Comparison of ENCODE assay signal across 6 cellular contexts in genomic region chr3:40477671-40478070, GRCh38. TPM values are rescaled to one million over a fixed set of nuclear protein-coding genes. Genes with fewer than 3 reads are reported as not detected.
DNase-seq lines count a peak whose midpoint lies in the region; ATAC-seq and TF ChIP-seq lines count a peak whose summit lies in the region.

No MANE protein-coding gene starts in this region.

- no peak overlapping the region for H2BK120ac ChIP-seq in IMR-90 (ENCODE audit: low read depth, low read length)

- CTCF ChIA-PET in IMR-90 (lab: Yijun Ruan, JAX): no interaction called here

- no peak overlapping the region for H2AK5ac ChIP-seq in IMR-90 (ENCODE audit: low read depth, low read length)

- TF ChIP-seq CTCF in IMR-90 (conservative IDR thresholded peaks at IDR 0.05; ENCODE audit: low read depth, low read length) (no peak), ovary (IDR thresholded peaks at IDR 0.05) (no peak), GM13976 (IDR thresholded peaks at IDR 0.05; ENCODE audit: borderline replicate concordance, control extremely low read depth, extremely low read depth, insufficient read depth, missing control alignments) (no peak)

- no peak for TF ChIP-seq POLR2A in IMR-90 (IDR thresholded peaks at IDR 0.05; ENCODE audit: low read depth, low read length)
- TF ChIP-seq POLR2A in ovary (IDR thresholded peaks at IDR 0.05): no peak

- H2AFZ ChIP-seq in IMR-90 (replicated peaks; ENCODE audit: low read length, poor library complexity): peak overlapping the region; percentile 18

- H2BK5ac ChIP-seq in IMR-90 (ENCODE audit: low read depth, low read length, poor library complexity, severe bottlenecking): no peak overlapping the region

- dilution Hi-C loops in IMR-90 (cut with HindIII; ENCODE audit: low sequenced_read_pairs, unreplicated experiment): no loop called here

- peaks cover 8 to 11% of the 10 kb centered on the region in 2 experiments; a peak in 3 of 4 replicates for H3K79me1 ChIP-seq in IMR-90 (ENCODE audit: low read depth in 1 of 2, low read length in 2 of 2)

- H3K4ac ChIP-seq in IMR-90 (ENCODE audit: low read depth, low read length): no peak overlapping the region

- H3K27me3 ChIP-seq in IMR-90 (ENCODE audit: control insufficient read depth, insufficient read depth, low read length) (no peaks in the 10 kb centered on the region), ovary (no peaks in the 10 kb centered on the region)

- intact Hi-C loops in IMR-90 (cut with micrococcal nuclease) (loop anchor here (1.0 kb wide), 1 partner anchor 47 kb away; the partner anchor contains the start of gene ZNF621), ovary (cut with DNase I) (no loop called here)

- H3K9ac ChIP-seq in IMR-90 (ENCODE audit: low read depth, low read length): peak overlapping the region; percentile 84

- H2BK15ac ChIP-seq in IMR-90 (ENCODE audit: low read depth, low read length): no peak overlapping the region

- DNase-seq in IMR-90: no peak
- peak; percentile 29 for DNase-seq in cerebellum (ENCODE audit: low spot score)
- no peak for DNase-seq in ovary
- DNase-seq in activated CD4-positive, CD25-positive, alpha-beta regulatory T cell treated with anti-CD3 and anti-CD28 coated beads, Interleukin-2, amount 50 U/mL, for 72 hours: no peak
- DNase-seq in GM13976 (ENCODE audit: low spot score): no peak
- DNase-seq in NCI-H1417 treated with DMSO at 0.1 percent for 48 hours (lab: John Stamatoyannopoulos, UW): no peak

- H3K36me3 ChIP-seq in IMR-90 (ENCODE audit: control insufficient read depth, insufficient read depth, low read length): peaks cover 6% of the 10 kb centered on the region
- H3K36me3 ChIP-seq in ovary: no peaks in the 10 kb centered on the region

- H2BK20ac ChIP-seq in IMR-90 (ENCODE audit: low read depth, low read length): no peak overlapping the region

- in situ Hi-C loops in IMR-90 (cut with MboI; ENCODE audit: low sequenced_read_pairs) (no loop called here), GM13976 (cut with MboI; ENCODE audit: low sequenced_read_pairs, unreplicated experiment) (no loop called here)

- H4K20me1 ChIP-seq in IMR-90 (ENCODE audit: insufficient read depth, low read length): no peaks in the 10 kb centered on the region

- H3K4me3 ChIP-seq in IMR-90 (ENCODE audit: insufficient read depth, low read depth, low read length): peak overlapping the region; percentile 70
- H3K4me3 ChIP-seq in ovary: peak overlapping the region; percentile 96

- no peaks in the 10 kb centered on the region for H3K9me3 ChIP-seq in IMR-90 (ENCODE audit: control insufficient read depth, insufficient read depth, low read length)
- H3K9me3 ChIP-seq in ovary: no peaks in the 10 kb centered on the region

- H3K9me1 ChIP-seq in IMR-90 (ENCODE audit: insufficient read depth, low read length): peaks cover 9% of the 10 kb centered on the region

- POLR2A ChIA-PET in IMR-90 (lab: Charles Lee; ENCODE audit: unreplicated experiment): no interaction called here

- ATAC-seq in IMR-90 (ENCODE audit: low read depth): no peak

- no peak overlapping the region for H2AK9ac ChIP-seq in IMR-90 (replicated peaks; ENCODE audit: low read depth, low read length, poor library complexity)

- peak overlapping the region; percentile 26 for H4K5ac ChIP-seq in IMR-90 (ENCODE audit: low read depth, low read length)

- H3K27ac ChIP-seq in IMR-90 (ENCODE audit: insufficient read depth, low read length) (no peak overlapping the region), ovary (no peak overlapping the region)

- peak overlapping the region; percentile 7; the same call in 1 of the 2 replicates for H3K23ac ChIP-seq in IMR-90 (ENCODE audit: low read depth, low read length)

- no peak overlapping the region for H4K91ac ChIP-seq in IMR-90 (ENCODE audit: insufficient read depth, low read depth, low read length)

- no peak overlapping the region for H3K18ac ChIP-seq in IMR-90 (ENCODE audit: low read depth, low read length)

- TF ChIP-seq RAD21 in IMR-90 (IDR thresholded peaks at IDR 0.05; ENCODE audit: low read length): no peak

- peak overlapping the region; percentile 15; the same call in 1 of the 2 replicates for H3K14ac ChIP-seq in IMR-90 (replicated peaks; ENCODE audit: low read depth, low read length)

- no peak overlapping the region for H3K56ac ChIP-seq in IMR-90 (ENCODE audit: extremely low read depth, insufficient read depth, low read length)

- H4K8ac ChIP-seq in IMR-90 (ENCODE audit: low read depth in 2 of 2, low read length in 2 of 2): peak overlapping the region; percentile 41 to 96; a peak in 3 of 4 replicates

- H3K4me1 ChIP-seq in IMR-90 (ENCODE audit: control insufficient read depth, insufficient read depth, low read length) (peaks cover 3% of the 10 kb centered on the region), ovary (ENCODE audit: insufficient read depth) (peaks cover 4% of the 10 kb centered on the region)

- TF ChIP-seq EP300 in ovary (IDR thresholded peaks at IDR 0.05): no peak

- 84% methylated on average over 3 of the region's 4 CpGs; no CpG with 5 or more reads in 1 of the 2 experiments for WGBS in IMR-90 (ENCODE audit: extremely low coverage in 2 of 2, insufficient read length in 1 of 2), 2 experiments
- WGBS in ovary, 3 donors: 45 to 61% (median 50%) methylated on average over 4 of the region's 4 CpGs

- BruUV-seq in IMR-90 (replicated peaks; lab: Mats Ljungman, UMichigan): no TSS peak

- H3K4me2 ChIP-seq in IMR-90 (ENCODE audit: low read depth, low read length): peak overlapping the region; percentile 84

TF ChIP-seq in IMR-90, 13 proteins besides CTCF, POLR2A, EP300 and RAD21:
- TF ChIP-seq MAZ (IDR thresholded peaks at IDR 0.05; ENCODE audit: borderline replicate concordance, low read depth, low read length): no peak
- no peak for TF ChIP-seq CEBPB (IDR thresholded peaks at IDR 0.05; ENCODE audit: low read depth, low read length)
- no peak for TF ChIP-seq CHD1 (IDR thresholded peaks at IDR 0.05; ENCODE audit: low read depth, low read length)
- no peak for TF ChIP-seq MAFK (IDR thresholded peaks at IDR 0.05; ENCODE audit: low read depth, low read length)
- no peak for TF ChIP-seq FOS (IDR thresholded peaks at IDR 0.05; ENCODE audit: low read depth, low read length)
- TF ChIP-seq ELK1 (IDR thresholded peaks at IDR 0.05; ENCODE audit: borderline replicate concordance, low read depth, low read length): no peak
- TF ChIP-seq USF2 (IDR thresholded peaks at IDR 0.05; ENCODE audit: low read depth, low read length): no peak
- no peak for TF ChIP-seq SMC3 (IDR thresholded peaks at IDR 0.05; ENCODE audit: low read depth, low read length)
- TF ChIP-seq MXI1 (IDR thresholded peaks at IDR 0.05; ENCODE audit: borderline replicate concordance, low read depth, low read length): no peak
- TF ChIP-seq BHLHE40 (IDR thresholded peaks at IDR 0.05; ENCODE audit: low read depth, low read length): no peak
- no peak for TF ChIP-seq NFE2L2 (IDR thresholded peaks at IDR 0.05; ENCODE audit: low read depth, low read length)

RNA-seq across cellular contexts. Expression of gene ZNF619, which starts 0.7 kb away (rescaled TPM):
- total RNA-seq in IMR-90 (2012; rRNA removed) (4.2 and 4.8 TPM in 2 replicates), cerebellum (10.1 TPM), ovary (1 to 10 TPM; 2.1 to 9.3 (median 6.5) TPM)
- polyA plus RNA-seq in IMR-90 (2012; rRNA removed) (1.9 and 2.0 TPM in 2 replicates), ovary (1 to 10 TPM; 2.3 to 9.2 TPM)
- polyA plus RNA-seq in IMR-90 (2012; cell fraction: cytosol; rRNA removed): 0.63 and 0.71 TPM in 2 replicates
- 1.0 and 2.8 TPM in 2 replicates for polyA plus RNA-seq in IMR-90 (2012; cell fraction: nucleus; rRNA removed; ENCODE audit: low replicate concordance)

RNA-seq across cellular contexts. Expression of gene RPL14, which starts 20.5 kb away (rescaled TPM):
- total RNA-seq in IMR-90 (2012; rRNA removed): 142 and 185 TPM in 2 replicates
- polyA plus RNA-seq in IMR-90 (2012; rRNA removed): 461 and 492 TPM in 2 replicates
- 116 and 189 TPM in 2 replicates for polyA plus RNA-seq in IMR-90 (2012; cell fraction: cytosol; rRNA removed)
- polyA plus RNA-seq in IMR-90 (2012; cell fraction: nucleus; rRNA removed; ENCODE audit: low replicate concordance): 44.3 and 165 TPM in 2 replicates
- 111 TPM for total RNA-seq in cerebellum
- 1,000 to 10,000 TPM in 5 of 7 donors, 100 to 1,000 TPM in 2; 668 to 4,413 (median 2,836) TPM for total RNA-seq in ovary
- polyA plus RNA-seq in ovary: 1,000 to 10,000 TPM; 1,943 to 2,259 TPM

RNA-seq across cellular contexts. Expression of gene ZNF620, which starts 28.2 kb away (rescaled TPM):
- total RNA-seq in IMR-90 (2012; rRNA removed) (0.72 and 0.83 TPM in 2 replicates), cerebellum (12.5 TPM), ovary (1 to 10 TPM; 1.4 to 4.2 (median 3.8) TPM)
- polyA plus RNA-seq in IMR-90 (2012; rRNA removed) (0.22 and 0.48 TPM in 2 replicates), ovary (1 to 10 TPM; 2.0 to 3.1 TPM)
- polyA plus RNA-seq in IMR-90 (2012; cell fraction: cytosol; rRNA removed): 0.21 and 0.22 TPM in 2 replicates
- polyA plus RNA-seq in IMR-90 (2012; cell fraction: nucleus; rRNA removed; ENCODE audit: low replicate concordance): 0.35 and 1.9 TPM in 2 replicates

RNA-seq across cellular contexts. Expression of gene ZNF621, which starts 47.1 kb away (rescaled TPM):
- 7.3 and 9.4 TPM in 2 replicates for total RNA-seq in IMR-90 (2012; rRNA removed)
- polyA plus RNA-seq in IMR-90 (2012; rRNA removed): 6.8 and 8.3 TPM in 2 replicates
- polyA plus RNA-seq in IMR-90 (2012; cell fraction: cytosol; rRNA removed): 2.5 TPM in 2 replicates
- polyA plus RNA-seq in IMR-90 (2012; cell fraction: nucleus; rRNA removed; ENCODE audit: low replicate concordance): 5.8 and 25.4 TPM in 2 replicates
- 16.2 TPM for total RNA-seq in cerebellum
- total RNA-seq in ovary: 10 to 100 TPM in 5 of 7 donors, 1 to 10 TPM in 2; 8.0 to 28.5 (median 17.6) TPM
- 10 to 100 TPM; 12.2 to 23.8 TPM for polyA plus RNA-seq in ovary
